Comparison of ENCODE assay signal across 8 cellular contexts in the genomic region with DNA sequence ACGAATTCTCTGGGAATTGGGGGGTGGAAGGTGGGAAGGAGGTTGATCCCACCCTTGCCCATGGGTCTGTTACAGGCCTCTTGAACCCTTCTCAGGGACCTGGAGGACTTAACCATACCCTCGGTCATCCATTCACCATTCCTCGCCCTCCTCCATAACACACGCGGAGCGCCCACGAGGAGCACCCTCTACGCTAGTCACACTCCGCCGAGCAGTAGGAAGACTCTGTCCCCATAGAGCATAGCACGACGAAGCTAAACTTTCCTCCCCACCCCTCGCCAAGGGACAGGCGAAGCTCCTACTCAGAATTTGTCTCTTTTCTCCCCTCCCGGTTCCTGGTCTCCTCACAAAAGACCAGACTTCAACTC. TPM values are rescaled to one million over a fixed set of nuclear protein-coding genes. Genes with fewer than 3 reads are reported as not detected.
DNase-seq lines count a peak whose midpoint lies in the region; ATAC-seq, FAIRE-seq and TF ChIP-seq lines count a peak whose summit lies in the region.

No MANE protein-coding gene starts in this region.

- H3K4me1 Mint-ChIP-seq in activated T-cell treated with anti-CD3 and anti-CD28 coated beads, Interleukin-2, amount 50 U/mL, for 4 hours (ENCODE audit: low read depth): peaks cover 29% of the 10 kb centered on the region

- H3K4me2 ChIP-seq in GM12878 (ENCODE audit: control insufficient read depth, insufficient read depth): peak overlapping the region; percentile 66

- no peak for TF ChIP-seq CTCF in GM12878 (IDR thresholded peaks at IDR 0.05 in 2 of 3, conservative IDR thresholded peaks at IDR 0.05 in 1 of 3; ENCODE audit: control insufficient read depth in 2 of 3, extremely low read depth in 1 of 3, insufficient read depth in 1 of 3, low read depth in 3 of 3, low read length in 3 of 3)
- no peak for TF ChIP-seq CTCF in lung (IDR thresholded peaks at IDR 0.05; ENCODE audit: control extremely low read depth, extremely low read depth)
- TF ChIP-seq CTCF in tibial nerve (IDR thresholded peaks at IDR 0.05): no peak

- no peak for TF ChIP-seq RAD21 in GM12878 (IDR thresholded peaks at IDR 0.05; ENCODE audit: insufficient read depth, low read depth, low read length)

- RAD21 ChIA-PET in GM12878 (lab: Charles Lee; ENCODE audit: unreplicated experiment): interaction anchor here (0.6 to 3.5 kb wide), 6 partner anchors 11 to 57 kb away, joined by 3 to 32 read pairs (median 4); no protein-coding TSS in a partner anchor

- SMC1A ChIA-PET in GM12878 (lab: Charles Lee; ENCODE audit: uncharacterized antibody, unreplicated experiment): interaction anchor here (1.2 to 4.2 kb wide), 6 partner anchors 11 to 85 kb away, joined by 3 to 44 read pairs (median 4); no protein-coding TSS in a partner anchor

- H3K4me1 ChIP-seq in GM12878 (ENCODE audit: control insufficient read depth, insufficient read depth, low read length): peaks cover 17% of the 10 kb centered on the region
- H3K4me1 ChIP-seq in lung (ENCODE audit: control insufficient read depth in 2 of 2, insufficient read depth in 2 of 2, low read length in 2 of 2): peaks cover 3 to 16% of the 10 kb centered on the region in 2 donors
- H3K4me1 ChIP-seq in tibial nerve: peaks cover 0 to 45% (median 10%) of the 10 kb centered on the region in 4 donors

- peak overlapping the region; percentile 85 for H3K4me3 Mint-ChIP-seq in activated T-cell treated with anti-CD3 and anti-CD28 coated beads, Interleukin-2, amount 50 U/mL, for 4 hours

- WGBS in GM12878 (ENCODE audit: insufficient coverage, insufficient replicate concordance, low lambda C conversion rate, missing lambda C conversion rate): 23% methylated on average over 10 of the region's 15 CpGs
- WGBS in lung, 2 donors: 90 to 92% methylated on average over 15 of the region's 15 CpGs
- 86 to 89% methylated on average over 15 of the region's 15 CpGs for WGBS in tibial nerve, 2 donors

- ATAC-seq in activated T-cell treated with anti-CD3 and anti-CD28 coated beads, Interleukin-2, amount 50 U/mL, for 4 hours: no peak
- peak; percentile 3 for ATAC-seq in GM12878
- ATAC-seq in lung (ENCODE audit: insufficient read depth, low FRiP score): no peak
- ATAC-seq in HG02678 (IDR thresholded peaks at IDR 0.05; ENCODE audit: unreplicated experiment): no peak
- no peak for ATAC-seq in HG03196 (IDR thresholded peaks at IDR 0.05; ENCODE audit: unreplicated experiment)

- H2AFZ ChIP-seq in GM12878 (ENCODE audit: control insufficient read depth, low read depth, low read length): peak overlapping the region; percentile 92

- H3K27me3 Mint-ChIP-seq in activated T-cell treated with anti-CD3 and anti-CD28 coated beads, Interleukin-2, amount 50 U/mL, for 4 hours (ENCODE audit: low read depth): no peaks in the 10 kb centered on the region

- FAIRE-seq in GM12878 (lab: Jason Lieb, UNC): no peak

- H3K9me3 ChIP-seq in GM12878 (replicated peaks; ENCODE audit: control insufficient read depth, insufficient read depth, low read length) (no peaks in the 10 kb centered on the region), lung (ENCODE audit: control insufficient read depth in 2 of 2, insufficient read depth in 1 of 2, low read length in 1 of 2) (no peaks in the 10 kb centered on the region), tibial nerve (no peaks in the 10 kb centered on the region)

- CTCF ChIA-PET in GM12878 (lab: Yijun Ruan, JAX): interaction anchor here (0.6 to 1.5 kb wide), 5 partner anchors 13 to 283 kb away, joined by 3 to 6 read pairs (median 4); no protein-coding TSS in a partner anchor

- H3K79me2 ChIP-seq in GM12878 (ENCODE audit: control insufficient read depth, insufficient read depth, low read length): peaks cover 46% of the 10 kb centered on the region

- H3K27ac ChIP-seq in GM12878 (ENCODE audit: control insufficient read depth, insufficient read depth) (peak overlapping the region; percentile 93), lung (ENCODE audit: low read depth in 1 of 2, low read length in 1 of 2) (peak overlapping the region; percentile 96 to 99), tibial nerve (peak overlapping the region; percentile 87 to 99 (median 96))

- peak overlapping the region; percentile 97 for H3K9ac ChIP-seq in GM12878 (ENCODE audit: control insufficient read depth, insufficient read depth, low read length)

- BruUV-seq in GM12878 (replicated peaks; lab: Mats Ljungman, UMichigan): TSS peak; percentile 90

- no peak for DNase-seq in activated T-cell treated with anti-CD3 and anti-CD28 coated beads, Interleukin-2, amount 50 U/mL, for 4 hours
- DNase-seq in activated T-cell treated with anti-CD3 and anti-CD28 coated beads for 4 hours (no peak), GM12878 (ENCODE audit: low read depth, low spot score) (no peak), lung (ENCODE audit: low spot score) (no peak), tibial nerve (ENCODE audit: low spot score in 2 of 2) (no peak), NCI-H2107 treated with DMSO at 0.1 percent for 48 hours (lab: John Stamatoyannopoulos, UW; ENCODE audit: unreplicated experiment) (no peak)

- in situ Hi-C loops in GM12878 (cut with MboI): loop anchor here (25.0 kb wide), 1 partner anchor 974 kb away; a partner anchor contains a TSS

- no peaks in the 10 kb centered on the region for H3K27me3 ChIP-seq in GM12878 (replicated peaks in 1 of 2; ENCODE audit: control insufficient read depth in 2 of 2, insufficient read depth in 2 of 2, low read length in 1 of 2)
- no peaks in the 10 kb centered on the region for H3K27me3 ChIP-seq in lung (ENCODE audit: control insufficient read depth, insufficient read depth)
- no peaks in the 10 kb centered on the region for H3K27me3 ChIP-seq in tibial nerve

- no peaks in the 10 kb centered on the region for H4K20me1 ChIP-seq in GM12878 (ENCODE audit: control insufficient read depth, insufficient read depth)

- intact Hi-C loops in GM12878 (cut with micrococcal nuclease; ENCODE audit: unreplicated experiment): loop anchor here (2.0 kb wide), 1 partner anchor 18 kb away; no protein-coding TSS in a partner anchor

- peaks cover 5% of the 10 kb centered on the region for H3K36me3 Mint-ChIP-seq in activated T-cell treated with anti-CD3 and anti-CD28 coated beads, Interleukin-2, amount 50 U/mL, for 4 hours (ENCODE audit: insufficient read depth)

- TF ChIP-seq EP300 in GM12878 (IDR thresholded peaks at IDR 0.05; ENCODE audit: borderline replicate concordance in 1 of 2, control insufficient read depth in 1 of 2, low read depth in 2 of 2, low read length in 2 of 2): no peak
- TF ChIP-seq EP300 in tibial nerve (IDR thresholded peaks at IDR 0.05): no peak

- peaks cover 4% of the 10 kb centered on the region for H3K9me3 Mint-ChIP-seq in activated T-cell treated with anti-CD3 and anti-CD28 coated beads, Interleukin-2, amount 50 U/mL, for 4 hours

- POLR2A ChIA-PET in GM12878 (lab: Charles Lee): interaction anchor here (0.7 to 4.5 kb wide), 11 partner anchors 8 to 433 kb away, joined by 3 to 36 read pairs (median 5); no protein-coding TSS in a partner anchor

- H3K36me3 ChIP-seq in GM12878 (ENCODE audit: control insufficient read depth in 2 of 2, insufficient read depth in 2 of 2, low read length in 1 of 2) (no peaks in the 10 kb centered on the region), lung (ENCODE audit: control insufficient read depth in 2 of 2, insufficient read depth in 2 of 2, low read length in 2 of 2) (no peaks in the 10 kb centered on the region), tibial nerve (no peaks in the 10 kb centered on the region)

- TF ChIP-seq POLR2A in GM12878 (IDR thresholded peaks at IDR 0.05; ENCODE audit: low read depth, low read length) (no peak), tibial nerve (IDR thresholded peaks at IDR 0.05) (no peak)

- H3K4me3 ChIP-seq in GM12878: peak overlapping the region; percentile 79
- peak overlapping the region; percentile 100 for H3K4me3 ChIP-seq in lung
- peak overlapping the region; percentile 72 to 97 (median 86) for H3K4me3 ChIP-seq in tibial nerve

TF ChIP-seq in GM12878, 131 proteins besides CTCF, POLR2A, EP300 and RAD21 (continues in another document):
- TF ChIP-seq TBL1XR1 (IDR thresholded peaks at IDR 0.05; ENCODE audit: low read depth, low read length) (no peak), POU2F2 (IDR thresholded peaks at IDR 0.05; ENCODE audit: borderline replicate concordance, low read depth, low read length) (no peak), IKZF1 (conservative IDR thresholded peaks at IDR 0.05) (peak; percentile 7; the same call in 1 of the 2 replicates)
- TF ChIP-seq, protein P1, sequence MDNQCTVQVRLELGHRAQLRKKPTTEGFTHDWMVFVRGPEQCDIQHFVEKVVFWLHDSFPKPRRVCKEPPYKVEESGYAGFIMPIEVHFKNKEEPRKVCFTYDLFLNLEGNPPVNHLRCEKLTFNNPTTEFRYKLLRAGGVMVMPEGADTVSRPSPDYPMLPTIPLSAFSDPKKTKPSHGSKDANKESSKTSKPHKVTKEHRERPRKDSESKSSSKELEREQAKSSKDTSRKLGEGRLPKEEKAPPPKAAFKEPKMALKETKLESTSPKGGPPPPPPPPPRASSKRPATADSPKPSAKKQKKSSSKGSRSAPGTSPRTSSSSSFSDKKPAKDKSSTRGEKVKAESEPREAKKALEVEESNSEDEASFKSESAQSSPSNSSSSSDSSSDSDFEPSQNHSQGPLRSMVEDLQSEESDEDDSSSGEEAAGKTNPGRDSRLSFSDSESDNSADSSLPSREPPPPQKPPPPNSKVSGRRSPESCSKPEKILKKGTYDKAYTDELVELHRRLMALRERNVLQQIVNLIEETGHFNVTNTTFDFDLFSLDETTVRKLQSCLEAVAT (IDR thresholded peaks at IDR 0.05): peak; percentile 62; the same call in 1 of the 2 replicates

RNA-seq across cellular contexts. Expression of a gene that starts 0.6 kb away (rescaled TPM):
- total RNA-seq in activated T-cell treated with anti-CD3 and anti-CD28 coated beads, Interleukin-2, amount 50 U/mL, for 4 hours: 10 to 100 TPM; 52.5 to 57.6 (median 52.9) TPM
- 276 and 309 TPM in 2 replicates for total RNA-seq in GM12878 (2013; cell fraction: nucleolus; rRNA removed)
- total RNA-seq in GM12878 (2014; rRNA removed): 43.9 and 53.0 TPM in 2 replicates
- total RNA-seq in GM12878 (2014; rRNA removed; fragmentation: Illumina TruSeq; extraction: Trizol): 52.7 and 54.9 TPM in 2 replicates
- total RNA-seq in GM12878 (2021): 65.1 and 70.1 TPM in 2 replicates
- polyA plus RNA-seq in GM12878 (2011; ENCODE audit: low read depth): 22.9 TPM
- 80.0 and 87.9 TPM in 2 replicates for polyA plus RNA-seq in GM12878 (2011; rRNA removed)
- polyA plus RNA-seq in GM12878 (2011; cell fraction: cytosol; rRNA removed): 50.0 and 89.8 TPM in 2 replicates
- polyA plus RNA-seq in GM12878 (2011; cell fraction: nucleus; rRNA removed): 100 and 104 TPM in 2 replicates
- 37.9 and 40.1 TPM in 2 replicates for polyA plus RNA-seq in GM12878 (2012)
- 57.4 and 69.9 TPM in 2 replicates for polyA plus RNA-seq in GM12878 (2014; fragmentation: Illumina TruSeq; extraction: Trizol)
- polyA plus RNA-seq in GM12878 (2014; fragmentation: Nextera tagmentation; extraction: Ambion mirVana): 10 to 100 TPM; 20.5 to 24.3 TPM
- 41.8 and 47.8 TPM in 2 replicates for polyA plus RNA-seq in GM12878 (2014; rRNA removed)
- polyA plus RNA-seq in GM12878 (2016; fragmentation: Nextera tagmentation; extraction: Ambion mirVana): 10 to 100 TPM; 56.6 to 58.1 TPM
- polyA minus RNA-seq in GM12878 (2011; rRNA and poly(A)+ RNA removed): 89.4 and 131 TPM in 2 replicates
- polyA minus RNA-seq in GM12878 (2011; cell fraction: cytosol; rRNA and poly(A)+ RNA removed): 30.5 and 30.8 TPM in 2 replicates
- 53.2 and 83.5 TPM in 2 replicates for polyA minus RNA-seq in GM12878 (2011; cell fraction: nucleus; rRNA and poly(A)+ RNA removed)
- total RNA-seq in lung: 10 to 100 TPM; 66.9 to 77.2 TPM
- 10 to 100 TPM; 34.3 to 42.1 TPM for polyA plus RNA-seq in lung
- 10 to 100 TPM; 47.3 to 54.2 (median 48.7) TPM for total RNA-seq in tibial nerve
